ENCODE assay signal across 21 cellular contexts in genomic region chr2:22455086-22455485, GRCh38.
"Had no signal": no experiment of that assay in that cellular context is flagged by ENCODE, and none has a peak within 500 bp of the region (broad histone marks: within the 10 kb centered on the region; RNA-seq: fewer than 3 reads in every experiment).

No MANE protein-coding gene starts in this region.

- DNase-seq: IMR-90, Karpas-422, KG1, MM.1S, NCI-H1092 treated with DMSO at 0.1 percent for 48 hours, NCI-H1436, NCI-H187 treated with DMSO at 0.1 percent for 48 hours, NCI-H2029 treated with DMSO at 0.1 percent for 48 hours, NCI-H2171 treated with DMSO at 0.1 percent for 48 hours, NCI-H345, NCI-H446 treated with DMSO at 0.1 percent for 48 hours, NCI-H510A treated with DMSO at 0.1 percent for 48 hours, NCI-H69, NCI-H774, Right ventricle myocardium superior, RPMI8226, SIG-M5 had no signal

- H3K4me1 ChIP-seq: SJSA1 had no signal

- H3K27me3 ChIP-seq: SJSA1 had no signal

- H3K36me3 ChIP-seq: SJSA1 had no signal

- H3K4me3 ChIP-seq: SJSA1 had no signal

- H3K27ac ChIP-seq: HL-60, SJSA1 had no signal

- FAIRE-seq: HTR-8/SVneo, RCC 7860 had no signal

- H3K9me3 ChIP-seq: SJSA1 had no signal
